ENCODE assay signal across 8 cellular contexts in the genomic region with DNA sequence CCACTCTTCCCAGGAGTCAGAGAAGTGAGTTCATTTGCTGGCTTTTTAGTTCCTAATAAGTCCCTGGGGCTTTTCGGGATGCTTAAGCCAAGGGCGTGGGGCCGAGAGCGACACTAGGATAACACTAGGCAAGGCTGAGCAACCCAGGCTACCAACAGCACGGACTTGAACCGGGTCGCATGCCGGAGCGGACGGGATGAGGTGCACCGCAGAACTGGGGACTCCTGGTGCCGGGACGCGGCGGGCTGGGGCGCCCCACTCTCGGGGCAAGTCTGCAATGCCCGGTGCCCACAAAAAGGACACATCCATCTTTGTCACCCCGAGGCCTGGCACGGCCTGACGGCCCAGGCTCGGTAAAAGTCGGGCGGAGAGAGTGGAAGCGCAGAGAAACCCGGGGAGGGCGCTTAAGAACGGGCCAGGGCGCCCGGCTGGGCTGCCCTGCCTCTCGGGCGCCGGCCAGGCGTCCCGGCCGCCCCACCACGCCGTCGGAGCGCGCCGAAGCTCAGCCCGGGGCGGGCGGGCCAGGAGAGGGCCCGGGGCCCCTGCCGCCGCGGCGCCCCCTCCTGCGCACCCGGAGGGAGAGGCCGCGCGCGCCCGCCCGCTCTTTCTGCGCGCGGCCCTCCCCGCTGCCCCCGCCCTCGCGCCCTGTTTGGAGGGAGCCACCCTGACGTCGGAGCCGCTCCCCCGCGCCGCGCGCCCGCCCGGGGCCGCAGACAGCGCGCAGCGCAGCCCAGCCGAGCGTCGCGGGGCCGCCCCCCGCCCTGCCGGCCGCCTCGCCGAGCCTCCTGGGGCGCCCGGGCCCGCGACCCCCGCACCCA. TPM values are rescaled to one million over a fixed set of nuclear protein-coding genes. Genes with fewer than 3 reads are reported as not detected.
A peak's percentile ranks its signal among the peaks of the same experiment; 100 is the strongest.
DNase-seq lines count a peak whose midpoint lies in the region; ATAC-seq and TF ChIP-seq lines count a peak whose summit lies in the region.

Gene NBL1 (plus strand): TSS at position 710 of the 818 bp plus-strand sequence. CDS start 10,720 bp downstream, outside the sequence.

- intact Hi-C loops in A673 (cut with micrococcal nuclease; ENCODE audit: unreplicated experiment): no loop called here
- intact Hi-C loops in Right ventricle myocardium superior (cut with DNase I): no loop called here
- intact Hi-C loops in transverse colon (cut with DNase I; ENCODE audit: low total_unique reads): loop anchor here (5.0 kb wide), 1 partner anchor 162 kb away; no protein-coding TSS in a partner anchor

- ATAC-seq in SK-N-SH treated with all-trans-retinoic acid at 6 μM for 48 hours (peak; percentile 25), Right ventricle myocardium superior (ENCODE audit: poor library complexity) (peak; percentile 81)

- peak within 1 kb of the TSS; percentile 66 for H3K4me3 ChIP-seq in A673 (ENCODE audit: low read depth, low read length, poor library complexity, severe bottlenecking)
- H3K4me3 ChIP-seq in H7 (ENCODE audit: insufficient read depth, low read depth, low read length): peak within 1 kb of the TSS; percentile 71
- H3K4me3 ChIP-seq in trophoblast cell (ENCODE audit: low read depth, low read length): peak within 1 kb of the TSS; percentile 68
- peak within 1 kb of the TSS; percentile 60 to 91 (median 77) for H3K4me3 ChIP-seq in transverse colon

- H3K9ac ChIP-seq in trophoblast cell (ENCODE audit: low read length): peak within 1 kb of the TSS; percentile 3

- peaks cover 13% of the 10 kb centered on the region for H3K27me3 Mint-ChIP-seq in activated naive CD8-positive, alpha-beta T cell treated with anti-CD3 and anti-CD28 coated beads for 36 hours

- H2BK12ac ChIP-seq in trophoblast cell (ENCODE audit: low read length): peak within 1 kb of the TSS; percentile 26

- H4K8ac ChIP-seq in trophoblast cell (ENCODE audit: low read depth, low read length): peak within 1 kb of the TSS; percentile 73

- H3K23ac ChIP-seq in trophoblast cell (ENCODE audit: low read length): no peak within 1 kb of the TSS

- TF ChIP-seq POLR2A in transverse colon (IDR thresholded peaks at IDR 0.05): peak; percentile 25

- H2BK5ac ChIP-seq in trophoblast cell (ENCODE audit: low read depth, low read length, poor library complexity): no peak within 1 kb of the TSS

- peaks cover 3% of the 10 kb centered on the region for H3K79me2 ChIP-seq in trophoblast cell (ENCODE audit: control insufficient read depth, insufficient read depth, low read length, poor library complexity)

- H4K91ac ChIP-seq in trophoblast cell (ENCODE audit: low read depth, low read length): peak within 1 kb of the TSS; percentile 15

- no peaks in the 10 kb centered on the region for H3K36me3 Mint-ChIP-seq in activated naive CD8-positive, alpha-beta T cell treated with anti-CD3 and anti-CD28 coated beads for 36 hours

- peak within 1 kb of the TSS; percentile 5 for H3K4ac ChIP-seq in trophoblast cell (ENCODE audit: low read depth, low read length)

- H3K4me3 Mint-ChIP-seq in activated naive CD8-positive, alpha-beta T cell treated with anti-CD3 and anti-CD28 coated beads for 36 hours: peak within 1 kb of the TSS; percentile 95

- peak within 1 kb of the TSS; percentile 81 for H3K27ac Mint-ChIP-seq in activated naive CD8-positive, alpha-beta T cell treated with anti-CD3 and anti-CD28 coated beads for 36 hours

- H3K27ac ChIP-seq in A673 (ENCODE audit: low read depth, low read length, poor library complexity, severe bottlenecking) (peak within 1 kb of the TSS; percentile 44), trophoblast cell (ENCODE audit: low read depth, low read length) (no peak within 1 kb of the TSS), transverse colon (peak within 1 kb of the TSS; percentile 95 to 98 (median 96))

- no peak for TF ChIP-seq CTCF in A673 (conservative IDR thresholded peaks at IDR 0.05; ENCODE audit: low read depth, low read length)
- TF ChIP-seq CTCF in transverse colon (IDR thresholded peaks at IDR 0.05): no peak

- no CpG with 5 or more reads among the region's 94 CpGs for WGBS in trophoblast cell (ENCODE audit: extremely low coverage, insufficient coverage, insufficient read length)
- WGBS in transverse colon (ENCODE audit: low coverage in 1 of 2), 2 donors: 2% methylated on average over 70 of the region's 94 CpGs; no CpG with 5 or more reads in 1 of the 2 donors

- H3K27me3 ChIP-seq in A673 (replicated peaks; ENCODE audit: insufficient read depth, low read depth, low read length, poor library complexity) (no peaks in the 10 kb centered on the region), H7 (ENCODE audit: control insufficient read depth, insufficient read depth, low read length) (peaks cover 34% of the 10 kb centered on the region), trophoblast cell (ENCODE audit: insufficient read depth, low read length) (peaks cover 21% of the 10 kb centered on the region), transverse colon (no peaks in the 10 kb centered on the region)

- peaks cover 5% of the 10 kb centered on the region for H3K79me1 ChIP-seq in trophoblast cell (ENCODE audit: low read length)

- peak within 1 kb of the TSS; percentile 74 for H3K4me2 ChIP-seq in trophoblast cell (ENCODE audit: low read length)

- CTCF ChIA-PET in A673 (lab: Charles Lee): interaction anchor here (2.0 kb wide), 1 partner anchor 10 kb away, joined by 9 read pairs; no protein-coding TSS in a partner anchor

- peak within 1 kb of the TSS; percentile 62 for H2AFZ ChIP-seq in trophoblast cell (ENCODE audit: insufficient read depth, low read length, poor library complexity)

- BruUV-seq in A673 (replicated peaks; lab: Mats Ljungman, UMichigan): no TSS peak

- H3K9me3 Mint-ChIP-seq in activated naive CD8-positive, alpha-beta T cell treated with anti-CD3 and anti-CD28 coated beads for 36 hours: no peaks in the 10 kb centered on the region

- no peak for TF ChIP-seq EP300 in transverse colon (IDR thresholded peaks at IDR 0.05; ENCODE audit: low read depth)

- H3K9me3 ChIP-seq in A673 (ENCODE audit: low read depth, low read length, poor library complexity, severe bottlenecking) (no peaks in the 10 kb centered on the region), trophoblast cell (ENCODE audit: insufficient read depth, low read depth, low read length) (peaks cover 2% of the 10 kb centered on the region), transverse colon (no peaks in the 10 kb centered on the region)

- H2AK5ac ChIP-seq in trophoblast cell (ENCODE audit: low read length): no peak within 1 kb of the TSS

- peak within 1 kb of the TSS; percentile 1 for H2BK120ac ChIP-seq in trophoblast cell (ENCODE audit: insufficient read depth, low read length, poor library complexity)

- peak within 1 kb of the TSS; percentile 93 for H3K18ac ChIP-seq in trophoblast cell (ENCODE audit: low read length)

- peak within 1 kb of the TSS; percentile 22 for H4K12ac ChIP-seq in trophoblast cell (ENCODE audit: low read depth, low read length)

- POLR2A ChIA-PET in A673 (lab: Charles Lee; ENCODE audit: low non-redundant PET): no interaction called here

- peaks cover 25% of the 10 kb centered on the region for H3K4me1 Mint-ChIP-seq in activated naive CD8-positive, alpha-beta T cell treated with anti-CD3 and anti-CD28 coated beads for 36 hours

- DNase-seq in A673 (ENCODE audit: low spot score): peak; percentile 76
- DNase-seq in H7: peak; percentile 92
- peak; percentile 83 for DNase-seq in activated naive CD8-positive, alpha-beta T cell treated with anti-CD3 and anti-CD28 coated beads for 36 hours
- DNase-seq in Right ventricle myocardium superior: peak; percentile 87
- DNase-seq in trophoblast cell: peak in 1 of 2 donors; percentile 17
- DNase-seq in transverse colon: peak; percentile 84
- DNase-seq in SKM-1 treated with dmso at 0.1 percent for 144 hours (lab: John Stamatoyannopoulos, UW; ENCODE audit: unreplicated experiment): no peak

- H3K4me1 ChIP-seq in A673 (ENCODE audit: insufficient read depth, low read length, poor library complexity, severe bottlenecking) (peaks cover 13% of the 10 kb centered on the region), trophoblast cell (ENCODE audit: control insufficient read depth in 1 of 2, insufficient read depth in 2 of 2, low read length in 2 of 2) (peaks cover 0 to 17% of the 10 kb centered on the region in 2 experiments), transverse colon (peaks cover 24 to 67% (median 64%) of the 10 kb centered on the region in 4 donors)

- H3K14ac ChIP-seq in trophoblast cell (ENCODE audit: low read length): peak within 1 kb of the TSS; percentile 78

- H3K36me3 ChIP-seq in A673 (ENCODE audit: insufficient read depth, low read length, poor library complexity, severe bottlenecking) (no peaks in the 10 kb centered on the region), H7 (replicated peaks; ENCODE audit: control insufficient read depth, insufficient read depth, low read length) (no peaks in the 10 kb centered on the region), trophoblast cell (ENCODE audit: control insufficient read depth in 1 of 2, insufficient read depth in 2 of 2, low read length in 2 of 2) (no peaks in the 10 kb centered on the region), transverse colon (no peaks in the 10 kb centered on the region)

- in situ Hi-C loops in transverse colon (cut with MboI; ENCODE audit: low pct_ligation_motif_present in 1 of 4, low pct_unique_long_range_greater_than_20kb in 1 of 4, low sequenced_read_pairs in 3 of 4): no loop called here

TF ChIP-seq in SK-N-SH treated with all-trans-retinoic acid at 6 μM for 48 hours, 23 proteins besides CTCF, POLR2A, EP300 and RAD21 (continues in another document):
- no peak for TF ChIP-seq SNAI2 (CRISPR knock-in tag; IDR thresholded peaks at IDR 0.05)
- TF ChIP-seq ZNF70 (CRISPR knock-in tag; IDR thresholded peaks at IDR 0.05): no peak
- no peak for TF ChIP-seq POU6F1 (CRISPR knock-in tag; IDR thresholded peaks at IDR 0.05; ENCODE audit: borderline replicate concordance, low read depth)

RNA-seq across cellular contexts. Expression of gene NBL1, which starts in this region (rescaled TPM):
- total RNA-seq in A673 (2021) (7.9 and 12.5 TPM in 2 replicates), Right ventricle myocardium superior (38.6 TPM), transverse colon (100 to 1,000 TPM; 122 to 238 (median 204) TPM)
- 26.9 and 47.4 TPM in 2 replicates for total RNA-seq in H7 (2014; rRNA removed; shearing (Covaris generic))
- 10 to 100 TPM; 20.0 to 22.0 TPM for total RNA-seq in activated naive CD8-positive, alpha-beta T cell treated with anti-CD3 and anti-CD28 coated beads for 36 hours
- polyA plus RNA-seq in trophoblast cell (2013): 12.5 and 12.6 TPM in 2 replicates
